In genomic region chr5:170273968-170274710, GRCh38 we compare ENCODE assay signal across 9 cellular contexts. TPM values are rescaled to one million over a fixed set of nuclear protein-coding genes. Genes with fewer than 3 reads are reported as not detected.
DNase-seq lines count a peak whose midpoint lies in the region; ATAC-seq and TF ChIP-seq lines count a peak whose summit lies in the region.
"Had no signal": no experiment of that assay in that cellular context is flagged by ENCODE, and none has a peak within 500 bp of the region (broad histone marks: within the 10 kb centered on the region; RNA-seq: fewer than 3 reads in every experiment).

No MANE protein-coding gene starts in this region.

- H3K4me2 ChIP-seq in OCI-LY7 (ENCODE audit: low read length) (no peak overlapping the region), neuronal stem cell (ENCODE audit: insufficient read depth, low read length, poor library complexity, severe bottlenecking) (no peak overlapping the region)

- H3K9me3 Mint-ChIP-seq in activated naive CD8-positive, alpha-beta T cell treated with anti-CD3 and anti-CD28 coated beads for 36 hours = no peaks in the 10 kb centered on the region

- H3K9me3 ChIP-seq in cardiac muscle cell (ENCODE audit: low read depth) (no peaks in the 10 kb centered on the region), right atrium auricular region (no peaks in the 10 kb centered on the region), OCI-LY7 (ENCODE audit: low read length) (no peaks in the 10 kb centered on the region), neuronal stem cell (replicated peaks in 1 of 2; ENCODE audit: control insufficient read depth in 2 of 2, insufficient read depth in 1 of 2, low read depth in 1 of 2, low read length in 2 of 2) (no peaks in the 10 kb centered on the region)

- POLR2A ChIA-PET in OCI-LY7 (lab: Charles Lee) = interaction anchor here (0.6 to 1.2 kb wide), 3 partner anchors 18 to 136 kb away, joined by 3 to 6 read pairs (median 4); no protein-coding TSS in a partner anchor

- no peaks in the 10 kb centered on the region for H4K20me1 ChIP-seq in OCI-LY7 (ENCODE audit: insufficient read depth, low read length)

- H3K18ac ChIP-seq in neuronal stem cell (ENCODE audit: low read length) = peak overlapping the region; percentile 40

- H2BK12ac ChIP-seq in neuronal stem cell (ENCODE audit: low read length) = no peak overlapping the region

- H3K27ac ChIP-seq in cardiac muscle cell = no peak overlapping the region
- no peak overlapping the region for H3K27ac ChIP-seq in right atrium auricular region
- H3K27ac ChIP-seq in OCI-LY7 (ENCODE audit: low read depth, low read length, poor library complexity, severe bottlenecking) = no peak overlapping the region
- H3K27ac ChIP-seq in neuronal stem cell (replicated peaks; ENCODE audit: low read length) = no peak overlapping the region

- peak; percentile 55 for TF ChIP-seq CTCF in cardiac muscle cell (IDR thresholded peaks at IDR 0.05; ENCODE audit: low read depth, low read length)
- TF ChIP-seq CTCF in right atrium auricular region (IDR thresholded peaks at IDR 0.05) = peak in 1 of 2 donors; percentile 22
- TF ChIP-seq CTCF in OCI-LY7 (conservative IDR thresholded peaks at IDR 0.05; ENCODE audit: low read length) = peak; percentile 73

- H3K36me3 ChIP-seq in cardiac muscle cell (no peaks in the 10 kb centered on the region), right atrium auricular region (no peaks in the 10 kb centered on the region), OCI-LY7 (ENCODE audit: insufficient read depth, low read length) (no peaks in the 10 kb centered on the region), neuronal stem cell (replicated peaks in 1 of 2; ENCODE audit: control insufficient read depth in 2 of 2, insufficient read depth in 2 of 2, low read length in 2 of 2) (no peaks in the 10 kb centered on the region)

- H3K4me1 ChIP-seq in cardiac muscle cell (ENCODE audit: low read depth) (peaks cover 11% of the 10 kb centered on the region), right atrium auricular region (peaks cover 0 to 8% of the 10 kb centered on the region in 2 donors), OCI-LY7 (ENCODE audit: insufficient read depth, low read length, poor library complexity, severe bottlenecking) (peaks cover 18% of the 10 kb centered on the region), neuronal stem cell (ENCODE audit: control insufficient read depth in 2 of 2, insufficient read depth in 1 of 2, low read depth in 1 of 2, low read length in 2 of 2) (peaks cover 0 to 12% of the 10 kb centered on the region in 2 donors)

- H2BK5ac ChIP-seq in neuronal stem cell (ENCODE audit: low read length) = no peak overlapping the region

- H3K36me3 Mint-ChIP-seq in activated naive CD8-positive, alpha-beta T cell treated with anti-CD3 and anti-CD28 coated beads for 36 hours = peaks cover 79% of the 10 kb centered on the region

- H3K4me3 ChIP-seq in cardiac muscle cell = no peak overlapping the region
- H3K4me3 ChIP-seq in right atrium auricular region = no peak overlapping the region
- no peak overlapping the region for H3K4me3 ChIP-seq in OCI-LY7 (ENCODE audit: low read depth, low read length, poor library complexity, severe bottlenecking)
- no peak overlapping the region for H3K4me3 ChIP-seq in neuronal stem cell (ENCODE audit: low read length in 2 of 2)
- H3K4me3 ChIP-seq: lung had no signal

- H2BK120ac ChIP-seq in neuronal stem cell (ENCODE audit: low read depth, low read length) = no peak overlapping the region

- no peak overlapping the region for H2AK5ac ChIP-seq in neuronal stem cell (ENCODE audit: low read depth, low read length)

- no peaks in the 10 kb centered on the region for H3K79me1 ChIP-seq in neuronal stem cell (ENCODE audit: low read depth, low read length)

- no peak overlapping the region for H3K4ac ChIP-seq in neuronal stem cell (ENCODE audit: low read length)

- no CpG with 5 or more reads among the region's 8 CpGs for WGBS in neuronal stem cell (ENCODE audit: extremely low coverage in 2 of 2, insufficient read length in 2 of 2, insufficient replicate concordance in 1 of 2), 2 donors

- no peaks in the 10 kb centered on the region for H3K27me3 Mint-ChIP-seq in activated naive CD8-positive, alpha-beta T cell treated with anti-CD3 and anti-CD28 coated beads for 36 hours

- peaks cover 82% of the 10 kb centered on the region for H3K4me1 Mint-ChIP-seq in activated naive CD8-positive, alpha-beta T cell treated with anti-CD3 and anti-CD28 coated beads for 36 hours

- H3K9me2 ChIP-seq in OCI-LY7 (ENCODE audit: insufficient read depth, low read length) = no peaks in the 10 kb centered on the region

- ATAC-seq in HG02870 (IDR thresholded peaks at IDR 0.05; ENCODE audit: unreplicated experiment) (no peak), GM18502 (IDR thresholded peaks at IDR 0.05; ENCODE audit: poor library complexity, unreplicated experiment) (no peak)

- no peaks in the 10 kb centered on the region for H3K79me2 ChIP-seq in OCI-LY7 (ENCODE audit: insufficient read depth, low read depth, low read length)

- H3K4me3 Mint-ChIP-seq in activated naive CD8-positive, alpha-beta T cell treated with anti-CD3 and anti-CD28 coated beads for 36 hours = peak overlapping the region; percentile 66

- no peak overlapping the region for H4K91ac ChIP-seq in neuronal stem cell (ENCODE audit: low read depth, low read length, poor library complexity)

- H2AFZ ChIP-seq in OCI-LY7 (ENCODE audit: low read length) (no peak overlapping the region), neuronal stem cell (ENCODE audit: low read length) (no peak overlapping the region)

- intact Hi-C loops in OCI-LY7 (cut with micrococcal nuclease; ENCODE audit: unreplicated experiment) = loop anchor here (1.0 kb wide), 1 partner anchor 65 kb away; no protein-coding TSS in a partner anchor

- peak overlapping the region; percentile 96 for H3K27ac Mint-ChIP-seq in activated naive CD8-positive, alpha-beta T cell treated with anti-CD3 and anti-CD28 coated beads for 36 hours

- BruUV-seq in OCI-LY7 (replicated peaks; lab: Mats Ljungman, UMichigan) = no TSS peak

- no peaks in the 10 kb centered on the region for H3K27me3 ChIP-seq in cardiac muscle cell
- no peaks in the 10 kb centered on the region for H3K27me3 ChIP-seq in right atrium auricular region
- H3K27me3 ChIP-seq in neuronal stem cell (ENCODE audit: control insufficient read depth in 3 of 3, insufficient read depth in 3 of 3, low read depth in 1 of 3, low read length in 3 of 3) = no peaks in the 10 kb centered on the region

- H3K9ac ChIP-seq in neuronal stem cell (ENCODE audit: low read depth, low read length, poor library complexity) = no peak overlapping the region

- CTCF ChIA-PET in OCI-LY7 (lab: Charles Lee; ENCODE audit: unreplicated experiment) = interaction anchor here (0.6 to 2.4 kb wide), 4 partner anchors 21 to 1468 kb away, joined by 3 to 11 read pairs (median 6); no protein-coding TSS in a partner anchor

- no peak overlapping the region for H4K8ac ChIP-seq in neuronal stem cell (ENCODE audit: low read depth, low read length)

- no peak overlapping the region for H2BK15ac ChIP-seq in neuronal stem cell (ENCODE audit: low read length)

- no peak overlapping the region for H3K14ac ChIP-seq in neuronal stem cell (ENCODE audit: low read length)

- peak; percentile 66 to 69 for DNase-seq in cardiac muscle cell (ENCODE audit: low read depth in 1 of 2, low spot score in 1 of 2)
- no peak for DNase-seq in right atrium auricular region (ENCODE audit: low spot score)
- peak; percentile 66 for DNase-seq in OCI-LY7 (ENCODE audit: low spot score)
- DNase-seq in activated naive CD8-positive, alpha-beta T cell treated with anti-CD3 and anti-CD28 coated beads for 36 hours = peak; percentile 52
- DNase-seq in neuronal stem cell (ENCODE audit: low spot score) = no peak
- no peak for DNase-seq in SHP77 treated with DMSO at 0.1 percent for 48 hours (lab: John Stamatoyannopoulos, UW)

- H3K23ac ChIP-seq in neuronal stem cell (ENCODE audit: low read depth, low read length, poor library complexity) = no peak overlapping the region

RNA-seq across cellular contexts. Expression of gene LCP2, which starts 23.4 kb away (rescaled TPM):
- total RNA-seq in cardiac muscle cell (not detected in 2 replicates), right atrium auricular region (1 to 10 TPM; 3.9 to 6.5 TPM), OCI-LY7 (2022) (2.6 and 3.1 TPM in 2 replicates)
- not detected in 2 replicates for polyA plus RNA-seq in cardiac muscle cell
- not detected in 2 replicates for total RNA-seq in OCI-LY7 (2014; rRNA removed; shearing (Covaris generic))
- 100 to 1,000 TPM; 192 to 199 TPM for total RNA-seq in activated naive CD8-positive, alpha-beta T cell treated with anti-CD3 and anti-CD28 coated beads for 36 hours
- 0.01 TPM for polyA plus RNA-seq in neuronal stem cell (2013, experiment 1 of 2)
- polyA plus RNA-seq in neuronal stem cell (2013, experiment 2 of 2) = 0.04 TPM

RNA-seq across cellular contexts. Expression of gene C5orf58, which starts 41.4 kb away (rescaled TPM):
- total RNA-seq in cardiac muscle cell = not detected in 2 replicates
- not detected in 2 replicates for polyA plus RNA-seq in cardiac muscle cell
- not detected for total RNA-seq in right atrium auricular region
- not detected in 2 replicates for total RNA-seq in OCI-LY7 (2014; rRNA removed; shearing (Covaris generic))
- total RNA-seq in OCI-LY7 (2022) = not detected in 2 replicates
- total RNA-seq in activated naive CD8-positive, alpha-beta T cell treated with anti-CD3 and anti-CD28 coated beads for 36 hours = not detected
- polyA plus RNA-seq in neuronal stem cell (2013, experiment 1 of 2) = 0.24 TPM
- polyA plus RNA-seq in neuronal stem cell (2013, experiment 2 of 2) = 0.40 TPM
- total RNA-seq: lung had no signal

Comparison
In these comparisons a context has a peak if more than half of its experiments do, and no peak if none do; other contexts are left out.
1. DNase-seq: peak in cardiac muscle cell (2 of 2), OCI-LY7 (single experiment) and activated naive CD8-positive, alpha-beta T cell treated with anti-CD3 and anti-CD28 coated beads for 36 hours (single experiment); none in right atrium auricular region (single experiment), neuronal stem cell (single experiment) and SHP77 treated with DMSO at 0.1 percent for 48 hours (single experiment).
2. RNA of gene LCP2, which starts 23.4 kb away (total RNA-seq): 192 to 199 TPM in activated naive CD8-positive, alpha-beta T cell treated with anti-CD3 and anti-CD28 coated beads for 36 hours; 3.9 to 6.5 TPM in right atrium auricular region, 2.6 to 3.1 TPM in OCI-LY7 and not detected in cardiac muscle cell; every median in the first group is over 10 times any median in the second.